ENCODE assay signal across 9 cellular contexts in genomic region chr3:105365171-105365535, GRCh38. TPM values are rescaled to one million over a fixed set of nuclear protein-coding genes. Genes with fewer than 3 reads are reported as not detected.
DNase-seq lines count a peak whose midpoint lies in the region; ATAC-seq and TF ChIP-seq lines count a peak whose summit lies in the region.
"Had no signal": no experiment of that assay in that cellular context is flagged by ENCODE, and none has a peak within 500 bp of the region (broad histone marks: within the 10 kb centered on the region; RNA-seq: fewer than 3 reads in every experiment).

No MANE protein-coding gene starts in this region.

- H3K4me1 ChIP-seq in ascending aorta (peaks cover 0 to 26% of the 10 kb centered on the region in 2 donors), tibial artery (peaks cover 0 to 17% (median 0%) of the 10 kb centered on the region in 4 donors)

- H3K4me3 Mint-ChIP-seq in activated CD8-positive, alpha-beta memory T cell treated with anti-CD3 and anti-CD28 coated beads, Interleukin-2, amount 10 ng/mL, durations not matched to agents 7 days and 5 days, result peak overlapping the region; percentile 10

- no peak for DNase-seq in activated CD8-positive, alpha-beta memory T cell treated with anti-CD3 and anti-CD28 coated beads, Interleukin-2, amount 10 ng/mL, durations not matched to agents 7 days and 5 days
- no peak for DNase-seq in activated CD8-positive, alpha-beta memory T cell treated with anti-CD3 and anti-CD28 coated beads, Interleukin-2, amount 50 U/mL, for 48 hours
- DNase-seq in ascending aorta (ENCODE audit: low spot score in 2 of 2), result no peak
- DNase-seq in iris pigment epithelial cell (ENCODE audit: low read depth), result peak; percentile 49
- DNase-seq in tibial artery, result no peak
- no peak for DNase-seq in DMS114 treated with DMSO at 0.1 percent for 48 hours (lab: John Stamatoyannopoulos, UW; ENCODE audit: unreplicated experiment)
- no peak for DNase-seq in NCI-H345 treated with DMSO at 0.1 percent for 48 hours (lab: John Stamatoyannopoulos, UW; ENCODE audit: unreplicated experiment)
- DNase-seq: NCI-H1436 treated with DMSO at 0.1 percent for 48 hours had no signal

- intact Hi-C loops in ascending aorta (cut with DNase I), result loop anchor here (5.0 to 10.0 kb wide), 6 partner anchors 152 to 1242 kb away; partner anchors contain the start of gene CBLB
- intact Hi-C loops in tibial artery (cut with DNase I; ENCODE audit: low total_unique reads), result loop anchor here (10.0 kb wide), 1 partner anchor 1090 kb away; no protein-coding TSS in a partner anchor

- H3K27me3 ChIP-seq in ascending aorta (no peaks in the 10 kb centered on the region), tibial artery (no peaks in the 10 kb centered on the region)

- H3K27ac ChIP-seq in ascending aorta, result peak overlapping the region; percentile 91 to 96
- H3K27ac ChIP-seq in tibial artery, result peak overlapping the region; percentile 75 to 83

- H3K36me3 ChIP-seq in ascending aorta, result no peaks in the 10 kb centered on the region
- H3K36me3 ChIP-seq in tibial artery, result no peaks in the 10 kb centered on the region

- H3K4me1 Mint-ChIP-seq in activated CD8-positive, alpha-beta memory T cell treated with anti-CD3 and anti-CD28 coated beads, Interleukin-2, amount 10 ng/mL, durations not matched to agents 7 days and 5 days, result peaks cover 18% of the 10 kb centered on the region

- TF ChIP-seq CTCF in ascending aorta (IDR thresholded peaks at IDR 0.05), result no peak
- no peak for TF ChIP-seq CTCF in tibial artery (IDR thresholded peaks at IDR 0.05)

- no peaks in the 10 kb centered on the region for H3K36me3 Mint-ChIP-seq in activated CD8-positive, alpha-beta memory T cell treated with anti-CD3 and anti-CD28 coated beads, Interleukin-2, amount 10 ng/mL, durations not matched to agents 7 days and 5 days

- peak overlapping the region; percentile 82 to 88 for H3K4me3 ChIP-seq in ascending aorta
- H3K4me3 ChIP-seq in tibial artery, result peak overlapping the region; percentile 62 to 67

- H3K27ac Mint-ChIP-seq in activated CD8-positive, alpha-beta memory T cell treated with anti-CD3 and anti-CD28 coated beads, Interleukin-2, amount 10 ng/mL, durations not matched to agents 7 days and 5 days, result no peak overlapping the region

- no peaks in the 10 kb centered on the region for H3K9me3 Mint-ChIP-seq in activated CD8-positive, alpha-beta memory T cell treated with anti-CD3 and anti-CD28 coated beads, Interleukin-2, amount 10 ng/mL, durations not matched to agents 7 days and 5 days (ENCODE audit: low read depth)

- no peaks in the 10 kb centered on the region for H3K9me3 ChIP-seq in ascending aorta
- no peaks in the 10 kb centered on the region for H3K9me3 ChIP-seq in tibial artery

- no peak for ATAC-seq in activated CD8-positive, alpha-beta memory T cell treated with anti-CD3 and anti-CD28 coated beads, Interleukin-2, amount 10 ng/mL, durations not matched to agents 7 days and 5 days
- no peak for ATAC-seq in GM21515 (IDR thresholded peaks at IDR 0.05; ENCODE audit: unreplicated experiment)

- CTCF ChIA-PET in activated CD8-positive, alpha-beta memory T cell treated with anti-CD3 and anti-CD28 coated beads, Interleukin-2, amount 10 ng/mL, durations not matched to agents 7 days and 5 days (lab: Charles Lee), result no interaction called here

- peaks cover 21% of the 10 kb centered on the region for H3K27me3 Mint-ChIP-seq in activated CD8-positive, alpha-beta memory T cell treated with anti-CD3 and anti-CD28 coated beads, Interleukin-2, amount 10 ng/mL, durations not matched to agents 7 days and 5 days

RNA-seq across cellular contexts. Expression of gene ALCAM, which starts 1.6 kb away (rescaled TPM):
- 10 to 100 TPM; 11.4 to 20.6 TPM for total RNA-seq in activated CD8-positive, alpha-beta memory T cell treated with anti-CD3 and anti-CD28 coated beads, Interleukin-2, amount 10 ng/mL, durations not matched to agents 7 days and 5 days
- total RNA-seq in ascending aorta, result 26.1 TPM
